In genomic region chr16:68000024-68000423, GRCh38 we compare ENCODE assay signal across 1 cellular context.
TF ChIP-seq lines count a peak whose summit lies in the region.

No MANE protein-coding gene starts in this region.

TF ChIP-seq in H1, 55 proteins besides CTCF, POLR2A, EP300 and RAD21:
- TF ChIP-seq CHD7 (IDR thresholded peaks at IDR 0.05; ENCODE audit: insufficient replicate concordance, low read length) (no peak), CBX5 (IDR thresholded peaks at IDR 0.05; ENCODE audit: low read depth, low read length) (no peak), PHF8 (conservative IDR thresholded peaks at IDR 0.05; ENCODE audit: low read depth, low read length) (no peak), SIN3A (conservative IDR thresholded peaks at IDR 0.05 in 1 of 2, IDR thresholded peaks at IDR 0.05 in 1 of 2; ENCODE audit: low read depth in 1 of 2, low read length in 2 of 2) (no peak), BRCA1 (IDR thresholded peaks at IDR 0.05; ENCODE audit: low read depth, low read length) (no peak), YY1 (IDR thresholded peaks at IDR 0.05; ENCODE audit: low read depth, low read length) (no peak), CTBP2 (IDR thresholded peaks at IDR 0.05; ENCODE audit: borderline replicate concordance, insufficient read depth, insufficient read length, low read length) (no peak), KDM4A (IDR thresholded peaks at IDR 0.05; ENCODE audit: low read depth, low read length, severe bottlenecking) (no peak), TAF7 (optimal IDR thresholded peaks at IDR 0.05; ENCODE audit: borderline replicate concordance, low read depth, low read length) (no peak), ATF2 (IDR thresholded peaks at IDR 0.05; ENCODE audit: low read length) (no peak), HDAC2 (IDR thresholded peaks at IDR 0.05; ENCODE audit: borderline replicate concordance in 1 of 2, low read depth in 2 of 2, low read length in 2 of 2) (no peak), RFX5 (IDR thresholded peaks at IDR 0.05; ENCODE audit: borderline replicate concordance, low read depth, low read length) (no peak)
- TF ChIP-seq, protein P1, sequence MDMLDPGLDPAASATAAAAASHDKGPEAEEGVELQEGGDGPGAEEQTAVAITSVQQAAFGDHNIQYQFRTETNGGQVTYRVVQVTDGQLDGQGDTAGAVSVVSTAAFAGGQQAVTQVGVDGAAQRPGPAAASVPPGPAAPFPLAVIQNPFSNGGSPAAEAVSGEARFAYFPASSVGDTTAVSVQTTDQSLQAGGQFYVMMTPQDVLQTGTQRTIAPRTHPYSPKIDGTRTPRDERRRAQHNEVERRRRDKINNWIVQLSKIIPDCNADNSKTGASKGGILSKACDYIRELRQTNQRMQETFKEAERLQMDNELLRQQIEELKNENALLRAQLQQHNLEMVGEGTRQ (IDR thresholded peaks at IDR 0.05; ENCODE audit: low read length), result no peak
